Comparison of ENCODE assay signal across 8 cellular contexts in genomic region chr4:13656569-13656988, GRCh38. TPM values are rescaled to one million over a fixed set of nuclear protein-coding genes. Genes with fewer than 3 reads are reported as not detected.
DNase-seq lines count a peak whose midpoint lies in the region; ATAC-seq and TF ChIP-seq lines count a peak whose summit lies in the region.

No MANE protein-coding gene starts in this region.

- H3K27ac ChIP-seq in GM23338 (ENCODE audit: low read depth): no peak overlapping the region
- H3K27ac ChIP-seq in duodenal mucosa (ENCODE audit: low read depth, low read length): no peak overlapping the region

- H3K27me3 ChIP-seq in GM23338 (ENCODE audit: insufficient read depth) (no peaks in the 10 kb centered on the region), duodenal mucosa (ENCODE audit: control insufficient read depth in 1 of 2, insufficient read depth in 2 of 2, low read length in 2 of 2) (no peaks in the 10 kb centered on the region)

- H3K36me3 Mint-ChIP-seq in CD14-positive monocyte (no peaks in the 10 kb centered on the region), GM23338 (ENCODE audit: low read depth) (no peaks in the 10 kb centered on the region), memory B cell (no peaks in the 10 kb centered on the region)

- H3K4me3 ChIP-seq in GM23338 (peak overlapping the region; percentile 47), duodenal mucosa (ENCODE audit: low read depth in 1 of 2, low read length in 2 of 2) (peak overlapping the region; percentile 65 to 70)

- TF ChIP-seq CTCF in CD14-positive monocyte (IDR thresholded peaks at IDR 0.05) (peak; percentile 91), GM23338 (conservative IDR thresholded peaks at IDR 0.05; ENCODE audit: low read depth in 2 of 2) (peak; percentile 73 to 93)

- DNase-seq in CD14-positive monocyte (ENCODE audit: low spot score) (peak; percentile 47), GM23338 (ENCODE audit: low spot score) (peak; percentile 63), NCI-H2196 (lab: John Stamatoyannopoulos, UW; ENCODE audit: unreplicated experiment) (peak; percentile 38), memory B cell (ENCODE audit: low spot score in 2 of 2) (peak; percentile 54 to 59)
- peak; percentile 67 to 77 for DNase-seq in activated CD4-positive, alpha-beta T cell treated with anti-CD3 and anti-CD28 coated beads, Interleukin-2, amount 50 U/mL, for 48 hours
- DNase-seq in stimulated activated CD4-positive, alpha-beta T cell treated with anti-CD3 and anti-CD28 coated beads, TNF-alpha, amount 100 ng/mL, for 48 hours (ENCODE audit: low read depth in 3 of 3): peak; percentile 48 to 65 (median 55)

- H3K36me3 ChIP-seq in GM23338 (ENCODE audit: insufficient read depth) (no peaks in the 10 kb centered on the region), duodenal mucosa (ENCODE audit: control insufficient read depth in 1 of 2, insufficient read depth in 2 of 2, low read length in 2 of 2) (no peaks in the 10 kb centered on the region)

- ATAC-seq in GM23338: no peak
- ATAC-seq in memory B cell (ENCODE audit: low read depth): peak; percentile 39
- ATAC-seq in HG02588 (IDR thresholded peaks at IDR 0.05; ENCODE audit: unreplicated experiment): no peak

- peak overlapping the region; percentile 71 for H3K4me2 ChIP-seq in GM23338

- no peaks in the 10 kb centered on the region for H3F3A ChIP-seq in GM23338 (replicated peaks; ENCODE audit: low read depth)

- H3K9me2 ChIP-seq in GM23338 (ENCODE audit: insufficient read depth): peaks cover 3% of the 10 kb centered on the region

- H3K4me3 Mint-ChIP-seq in CD14-positive monocyte (peak overlapping the region; percentile 64 to 87), GM23338 (peak overlapping the region; percentile 43), memory B cell (peak overlapping the region; percentile 81)

- peaks cover 18% of the 10 kb centered on the region for H3K4me1 ChIP-seq in GM23338 (ENCODE audit: insufficient read depth)
- peaks cover 5 to 9% of the 10 kb centered on the region in 2 donors for H3K4me1 ChIP-seq in duodenal mucosa (ENCODE audit: control insufficient read depth in 1 of 2, insufficient read depth in 2 of 2, low read length in 2 of 2)

- H3K27ac Mint-ChIP-seq in CD14-positive monocyte (peak overlapping the region in 4 of 7 donors; percentile 23 to 51 (median 38)), GM23338 (no peak overlapping the region), memory B cell (peak overlapping the region; percentile 67)

- H3K9ac ChIP-seq in duodenal mucosa (ENCODE audit: low read depth in 1 of 2, low read length in 2 of 2): no peak overlapping the region

- H2AFZ ChIP-seq in GM23338: peak overlapping the region; percentile 54

- no peaks in the 10 kb centered on the region for H3K79me2 ChIP-seq in GM23338 (replicated peaks; ENCODE audit: insufficient read depth)

- peaks cover 18% of the 10 kb centered on the region for H3K4me1 Mint-ChIP-seq in CD14-positive monocyte
- peaks cover 18% of the 10 kb centered on the region for H3K4me1 Mint-ChIP-seq in GM23338
- peaks cover 16% of the 10 kb centered on the region for H3K4me1 Mint-ChIP-seq in memory B cell

- H3K9me3 Mint-ChIP-seq in CD14-positive monocyte (peaks cover 0 to 2% (median 0%) of the 10 kb centered on the region in 7 donors), GM23338 (no peaks in the 10 kb centered on the region; the same call in 2 of the 3 replicates), memory B cell (no peaks in the 10 kb centered on the region)

- H3K9me3 ChIP-seq in duodenal mucosa (ENCODE audit: control insufficient read depth in 1 of 2, low read length in 2 of 2): no peaks in the 10 kb centered on the region

- intact Hi-C loops in CD14-positive monocyte (cut with micrococcal nuclease): loop anchor here (5.0 to 10.0 kb wide), 2 partner anchors 1128 to 1131 kb away; no protein-coding TSS in a partner anchor

- H4K20me1 ChIP-seq in GM23338 (replicated peaks; ENCODE audit: insufficient read depth): no peaks in the 10 kb centered on the region

- peaks cover 0 to 16% (median 4%) of the 10 kb centered on the region in 3 donors for H3K27me3 Mint-ChIP-seq in CD14-positive monocyte (ENCODE audit: low read depth in 3 of 3)
- peaks cover 1% of the 10 kb centered on the region for H3K27me3 Mint-ChIP-seq in GM23338 (ENCODE audit: insufficient read depth, low read depth, poor library complexity)
- no peaks in the 10 kb centered on the region for H3K27me3 Mint-ChIP-seq in memory B cell

TF ChIP-seq in GM23338, 12 proteins besides CTCF, POLR2A, EP300 and RAD21:
- TF ChIP-seq EZH2phosphoT487 (IDR thresholded peaks at IDR 0.05; ENCODE audit: unreplicated experiment) (no peak), CREB1 (CRISPR knock-in tag; IDR thresholded peaks at IDR 0.05; ENCODE audit: low read depth) (no peak), STAT1 (IDR thresholded peaks at IDR 0.05; ENCODE audit: unreplicated experiment) (no peak), POLR2AphosphoS5 (IDR thresholded peaks at IDR 0.05; ENCODE audit: low read depth) (no peak), ZNF114 (CRISPR knock-in tag; IDR thresholded peaks at IDR 0.05) (no peak), NANOG (IDR thresholded peaks at IDR 0.05; ENCODE audit: borderline replicate concordance) (no peak)

RNA-seq across cellular contexts. Expression of gene BOD1L1, which starts 29.1 kb away (rescaled TPM):
- polyA plus RNA-seq in CD14-positive monocyte (1 to 10 TPM in 1 of 2 donors, under 1 TPM in 1; 0.72 to 1.5 TPM), GM23338 (2016; fragmentation: Nextera tagmentation; extraction: Ambion mirVana) (13.8 and 18.2 TPM in 2 replicates)
- total RNA-seq in GM23338 (2014; rRNA removed; shearing (Covaris generic)): 31.6 and 43.2 TPM in 2 replicates
